ENCODE assay signal across 2 cellular contexts in the genomic region with DNA sequence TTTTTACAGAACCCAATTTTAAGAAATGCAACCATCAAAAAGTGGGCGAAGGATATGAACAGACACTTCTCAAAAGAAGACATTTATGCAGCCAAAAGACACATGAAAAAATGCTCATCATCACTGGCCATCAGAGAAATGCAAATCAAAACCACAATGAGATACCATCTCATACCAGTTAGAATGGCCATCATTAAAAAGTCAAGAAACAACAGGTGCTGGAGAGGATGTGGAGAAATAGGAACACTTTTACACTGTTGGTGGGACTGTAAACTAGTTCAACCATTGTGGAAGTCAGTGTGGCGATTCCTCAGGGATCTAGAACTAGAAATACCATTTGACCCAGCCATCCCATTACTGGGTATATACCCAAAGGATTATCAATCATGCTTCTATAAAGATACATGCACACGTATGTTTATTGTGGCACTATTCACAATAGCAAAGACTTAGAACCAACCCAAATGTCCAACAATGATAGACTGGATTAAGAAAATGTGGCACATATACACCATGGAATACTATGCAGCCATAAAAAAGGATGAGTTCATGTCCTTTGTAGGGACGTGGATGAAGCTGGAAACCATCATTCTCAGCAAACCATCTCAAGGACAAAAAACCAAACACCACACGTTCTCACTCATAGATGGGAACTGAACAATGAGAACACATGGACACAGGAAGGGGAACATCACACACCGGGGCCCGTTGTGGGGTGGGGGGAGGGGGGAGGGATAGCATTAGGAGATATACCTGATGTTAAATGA. TPM values are rescaled to one million over a fixed set of nuclear protein-coding genes. Genes with fewer than 3 reads are reported as not detected.
"Had no signal": no experiment of that assay in that cellular context is flagged by ENCODE, and none has a peak within 500 bp of the region (broad histone marks: within the 10 kb centered on the region; RNA-seq: fewer than 3 reads in every experiment).

No MANE protein-coding gene starts in this region.

RNA-seq across cellular contexts. Expression of a gene that starts 19.7 kb away (rescaled TPM):
- total RNA-seq: HepG2, SJSA1 had no signal
